In the genomic region with DNA sequence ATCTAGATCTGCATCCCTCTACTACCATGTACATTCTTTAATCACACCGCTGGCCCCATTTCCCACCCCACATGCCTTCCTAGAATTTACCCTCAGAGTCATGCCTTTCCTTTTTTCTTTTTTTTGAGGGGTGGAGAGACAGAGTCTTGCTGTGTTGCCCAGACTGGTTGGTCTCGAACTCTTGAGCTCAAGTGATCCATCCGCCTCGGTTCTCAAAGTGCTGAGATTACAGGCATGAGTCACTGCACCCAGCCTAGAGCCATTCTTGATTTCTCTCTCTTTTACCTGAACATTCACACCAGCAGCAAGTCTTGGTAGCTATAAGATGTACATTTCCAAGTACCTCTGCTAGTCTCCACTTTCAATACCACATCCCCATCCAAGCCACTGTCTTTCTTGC, we compare ENCODE assay signal across 10 cellular contexts. TPM values are rescaled to one million over a fixed set of nuclear protein-coding genes. Genes with fewer than 3 reads are reported as not detected.
A peak's percentile ranks its signal among the peaks of the same experiment; 100 is the strongest.
DNase-seq lines count a peak whose midpoint lies in the region; ATAC-seq and TF ChIP-seq lines count a peak whose summit lies in the region.
"Had no signal": no experiment of that assay in that cellular context is flagged by ENCODE, and none has a peak within 500 bp of the region (broad histone marks: within the 10 kb centered on the region; RNA-seq: fewer than 3 reads in every experiment).

No MANE protein-coding gene starts in this region.

- H3K27ac Mint-ChIP-seq in activated CD4-positive, alpha-beta T cell treated with anti-CD3 and anti-CD28 coated beads for 36 hours, result peak overlapping the region; percentile 77
- H3K27ac Mint-ChIP-seq in neural progenitor cell, result peak overlapping the region; percentile 8

- H3K36me3 Mint-ChIP-seq in activated CD4-positive, alpha-beta T cell treated with anti-CD3 and anti-CD28 coated beads for 36 hours (ENCODE audit: low read depth), result peaks cover 40% of the 10 kb centered on the region
- peaks cover 14% of the 10 kb centered on the region for H3K36me3 Mint-ChIP-seq in neural progenitor cell

- CTCF ChIA-PET in activated CD4-positive, alpha-beta T cell treated with anti-CD3 and anti-CD28 coated beads for 36 hours (lab: Charles Lee), result interaction anchor here (0.6 to 3.5 kb wide), 12 partner anchors 9 to 274 kb away, joined by 3 to 39 read pairs (median 4); a partner anchor contains a TSS
- CTCF ChIA-PET in OCI-LY7 (lab: Charles Lee; ENCODE audit: unreplicated experiment), result no interaction called here

- POLR2A ChIA-PET in activated CD4-positive, alpha-beta T cell treated with anti-CD3 and anti-CD28 coated beads for 36 hours (lab: Charles Lee), result interaction anchor here (0.6 to 0.9 kb wide), 2 partner anchors 8 to 108 kb away, joined by 5 to 16 read pairs; no protein-coding TSS in a partner anchor
- POLR2A ChIA-PET in OCI-LY7 (lab: Charles Lee), result interaction anchor here (1.1 to 1.2 kb wide), 2 partner anchors 10 to 164 kb away, joined by 3 to 4 read pairs; no protein-coding TSS in a partner anchor

- no peaks in the 10 kb centered on the region for H3K9me3 ChIP-seq in OCI-LY7 (ENCODE audit: low read length)
- H3K9me3 ChIP-seq in neural progenitor cell (ENCODE audit: low read depth), result no peaks in the 10 kb centered on the region

- no TSS peak for BruUV-seq in OCI-LY7 (replicated peaks; lab: Mats Ljungman, UMichigan)

- ATAC-seq in activated CD4-positive, alpha-beta T cell treated with anti-CD3 and anti-CD28 coated beads for 36 hours, result no peak
- ATAC-seq in HG03457 (IDR thresholded peaks at IDR 0.05; ENCODE audit: unreplicated experiment), result no peak
- ATAC-seq: activated CD4-positive, CD25-positive, alpha-beta regulatory T cell treated with anti-CD3 and anti-CD28 coated beads, Interleukin-2, amount 50 U/mL, for 24 hours had no signal

- H3K36me3 ChIP-seq in OCI-LY7 (ENCODE audit: insufficient read depth, low read length) (peaks cover 38% of the 10 kb centered on the region), neural progenitor cell (no peaks in the 10 kb centered on the region)

- peak overlapping the region; percentile 88 for H3K4me2 ChIP-seq in OCI-LY7 (ENCODE audit: low read length)
- H3K4me2 ChIP-seq in neural progenitor cell, result peak overlapping the region; percentile 88

- TF ChIP-seq CTCF in OCI-LY7 (conservative IDR thresholded peaks at IDR 0.05; ENCODE audit: low read length), result no peak
- TF ChIP-seq CTCF in choroid plexus epithelial cell (conservative IDR thresholded peaks at IDR 0.05; ENCODE audit: low read depth, low read length), result no peak
- TF ChIP-seq CTCF in neural progenitor cell (IDR thresholded peaks at IDR 0.05), result no peak

- no peaks in the 10 kb centered on the region for H3K27me3 Mint-ChIP-seq in activated CD4-positive, alpha-beta T cell treated with anti-CD3 and anti-CD28 coated beads for 36 hours
- peaks cover 6% of the 10 kb centered on the region for H3K27me3 Mint-ChIP-seq in neural progenitor cell (ENCODE audit: insufficient read depth, low read depth)

- H2AFZ ChIP-seq in OCI-LY7 (ENCODE audit: low read length) (no peak overlapping the region), neural progenitor cell (replicated peaks) (no peak overlapping the region)

- H3K4me3 Mint-ChIP-seq in activated CD4-positive, alpha-beta T cell treated with anti-CD3 and anti-CD28 coated beads for 36 hours, result peak overlapping the region; percentile 97
- peak overlapping the region; percentile 80 for H3K4me3 Mint-ChIP-seq in neural progenitor cell

- H3K27ac ChIP-seq in OCI-LY7 (ENCODE audit: low read depth, low read length, poor library complexity, severe bottlenecking), result no peak overlapping the region
- H3K27ac ChIP-seq in neural progenitor cell, result no peak overlapping the region

- H3K9ac ChIP-seq in neural progenitor cell, result no peak overlapping the region

- H3K4me1 Mint-ChIP-seq in activated CD4-positive, alpha-beta T cell treated with anti-CD3 and anti-CD28 coated beads for 36 hours, result peaks cover 59% of the 10 kb centered on the region
- peaks cover 63% of the 10 kb centered on the region for H3K4me1 Mint-ChIP-seq in neural progenitor cell

- H3K4me3 ChIP-seq in OCI-LY7 (ENCODE audit: low read depth, low read length, poor library complexity, severe bottlenecking) (peak overlapping the region; percentile 89), choroid plexus epithelial cell (ENCODE audit: low read depth, low read length) (peak overlapping the region; percentile 3), neural progenitor cell (no peak overlapping the region)

- no peaks in the 10 kb centered on the region for H3K27me3 ChIP-seq in neural progenitor cell

- H3F3A ChIP-seq in neural progenitor cell (ENCODE audit: low read depth), result peaks cover 59% of the 10 kb centered on the region

- H3K79me2 ChIP-seq in OCI-LY7 (ENCODE audit: insufficient read depth, low read depth, low read length) (peaks cover 21% of the 10 kb centered on the region; the same call in 1 of the 2 replicates), neural progenitor cell (ENCODE audit: low read depth) (peaks cover 55% of the 10 kb centered on the region)

- H3K4me1 ChIP-seq in OCI-LY7 (ENCODE audit: insufficient read depth, low read length, poor library complexity, severe bottlenecking) (peaks cover 55% of the 10 kb centered on the region), neural progenitor cell (peaks cover 25% of the 10 kb centered on the region)

- H4K20me1 ChIP-seq in OCI-LY7 (ENCODE audit: insufficient read depth, low read length), result 0 out of 2 replicates have a peak, but pooled peaks cover 4% of the 10 kb centered on the region
- H4K20me1 ChIP-seq in neural progenitor cell (ENCODE audit: low read depth), result peaks cover 43% of the 10 kb centered on the region

- intact Hi-C loops in activated CD4-positive, alpha-beta T cell treated with anti-CD3 and anti-CD28 coated beads for 36 hours (cut with DNase I, micrococcal nuclease), result loop anchor here in 1 of 2 experiments (10.0 kb wide), 1 partner anchor 177 kb away; a partner anchor contains a TSS
- intact Hi-C loops in OCI-LY7 (cut with micrococcal nuclease; ENCODE audit: unreplicated experiment), result loop anchor here (5.0 kb wide), 1 partner anchor 154 kb away; a partner anchor contains a TSS

- H3K9me2 ChIP-seq in OCI-LY7 (ENCODE audit: insufficient read depth, low read length), result no peaks in the 10 kb centered on the region

- peak; percentile 50 for DNase-seq in activated CD4-positive, alpha-beta T cell treated with anti-CD3 and anti-CD28 coated beads for 36 hours
- DNase-seq in activated CD4-positive, alpha-beta T cell treated with anti-CD3 and anti-CD28 coated beads for 1 hour, result no peak
- DNase-seq in OCI-LY7 (ENCODE audit: low spot score), result no peak
- peak; percentile 19 for DNase-seq in choroid plexus epithelial cell (ENCODE audit: low read depth)
- no peak for DNase-seq in neural progenitor cell (ENCODE audit: low spot score)
- DNase-seq in NK-92 treated with Interleukin-12 subunit alpha and Interleukin-12 subunit beta, amount 100 ng/mL, for 24 hours (lab: John Stamatoyannopoulos, UW), result no peak
- DNase-seq in SHP77 treated with DMSO at 0.1 percent for 48 hours (lab: John Stamatoyannopoulos, UW), result no peak
- DNase-seq: amygdala had no signal

- no peaks in the 10 kb centered on the region for H3K9me3 Mint-ChIP-seq in activated CD4-positive, alpha-beta T cell treated with anti-CD3 and anti-CD28 coated beads for 36 hours (ENCODE audit: low read depth)
- H3K9me3 Mint-ChIP-seq in neural progenitor cell, result no peaks in the 10 kb centered on the region

RNA-seq across cellular contexts. Expression of a gene that starts 2.1 kb away (rescaled TPM):
- 10 to 100 TPM; 20.6 to 25.6 TPM for total RNA-seq in activated CD4-positive, alpha-beta T cell treated with anti-CD3 and anti-CD28 coated beads for 36 hours
- 59.4 and 62.7 TPM in 2 replicates for total RNA-seq in OCI-LY7 (2014; rRNA removed; shearing (Covaris generic))
- 43.4 and 51.7 TPM in 2 replicates for total RNA-seq in OCI-LY7 (2022)
- total RNA-seq in neural progenitor cell (ENCODE audit: low replicate concordance), result 47.2 and 88.3 TPM in 2 replicates

RNA-seq across cellular contexts. Expression of a gene that starts 2.2 kb away (rescaled TPM):
- total RNA-seq in activated CD4-positive, alpha-beta T cell treated with anti-CD3 and anti-CD28 coated beads for 36 hours, result 100 to 1,000 TPM in 1 of 2 experiments, 10 to 100 TPM in 1; 86.2 to 101 TPM
- 4.0 and 6.3 TPM in 2 replicates for total RNA-seq in OCI-LY7 (2014; rRNA removed; shearing (Covaris generic))
- total RNA-seq in OCI-LY7 (2022) (6.8 and 8.1 TPM in 2 replicates), neural progenitor cell (ENCODE audit: low replicate concordance) (2.4 and 4.4 TPM in 2 replicates)

RNA-seq across cellular contexts. Expression of a gene that starts 6.1 kb away (rescaled TPM):
- under 1 TPM; 0.64 to 0.93 TPM for total RNA-seq in activated CD4-positive, alpha-beta T cell treated with anti-CD3 and anti-CD28 coated beads for 36 hours
- total RNA-seq in OCI-LY7 (2014; rRNA removed; shearing (Covaris generic)), result 0.09 TPM in 1 of 2 replicates, not detected in the other
- 3.2 and 3.4 TPM in 2 replicates for total RNA-seq in OCI-LY7 (2022)
- total RNA-seq in neural progenitor cell (ENCODE audit: low replicate concordance), result 23.5 and 71.4 TPM in 2 replicates

RNA-seq across cellular contexts. Expression of a gene that starts 11.8 kb away (rescaled TPM):
- 100 to 1,000 TPM; 306 to 387 TPM for total RNA-seq in activated CD4-positive, alpha-beta T cell treated with anti-CD3 and anti-CD28 coated beads for 36 hours
- total RNA-seq in OCI-LY7 (2014; rRNA removed; shearing (Covaris generic)), result 384 and 471 TPM in 2 replicates
- 484 and 531 TPM in 2 replicates for total RNA-seq in OCI-LY7 (2022)
- total RNA-seq in neural progenitor cell (ENCODE audit: low replicate concordance), result 120 and 220 TPM in 2 replicates

RNA-seq across cellular contexts. Expression of a gene that starts 27.5 kb away (rescaled TPM):
- total RNA-seq in activated CD4-positive, alpha-beta T cell treated with anti-CD3 and anti-CD28 coated beads for 36 hours, result 100 to 1,000 TPM; 153 to 168 TPM
- 315 and 339 TPM in 2 replicates for total RNA-seq in OCI-LY7 (2014; rRNA removed; shearing (Covaris generic))
- 232 and 253 TPM in 2 replicates for total RNA-seq in OCI-LY7 (2022)
- 173 and 275 TPM in 2 replicates for total RNA-seq in neural progenitor cell (ENCODE audit: low replicate concordance)

Comparison
In these comparisons a context has a peak if more than half of its experiments do, and no peak if none do; other contexts are left out.
1. DNase-seq: peak in activated CD4-positive, alpha-beta T cell treated with anti-CD3 and anti-CD28 coated beads for 36 hours (single experiment) and choroid plexus epithelial cell (single experiment); none in activated CD4-positive, alpha-beta T cell treated with anti-CD3 and anti-CD28 coated beads for 1 hour (single experiment), OCI-LY7 (single experiment), neural progenitor cell (single experiment), NK-92 treated with Interleukin-12 subunit alpha and Interleukin-12 subunit beta, amount 100 ng/mL, for 24 hours (single experiment) and SHP77 treated with DMSO at 0.1 percent for 48 hours (single experiment).
2. RNA of a gene that starts 2.2 kb away (total RNA-seq): 86.2 to 101 TPM in activated CD4-positive, alpha-beta T cell treated with anti-CD3 and anti-CD28 coated beads for 36 hours; 4.0 to 8.1 TPM in OCI-LY7 and 2.4 to 4.4 TPM in neural progenitor cell; every median in the first group is over 4 times any median in the second.